ENCODE assay signal across 8 cellular contexts in the genomic region with DNA sequence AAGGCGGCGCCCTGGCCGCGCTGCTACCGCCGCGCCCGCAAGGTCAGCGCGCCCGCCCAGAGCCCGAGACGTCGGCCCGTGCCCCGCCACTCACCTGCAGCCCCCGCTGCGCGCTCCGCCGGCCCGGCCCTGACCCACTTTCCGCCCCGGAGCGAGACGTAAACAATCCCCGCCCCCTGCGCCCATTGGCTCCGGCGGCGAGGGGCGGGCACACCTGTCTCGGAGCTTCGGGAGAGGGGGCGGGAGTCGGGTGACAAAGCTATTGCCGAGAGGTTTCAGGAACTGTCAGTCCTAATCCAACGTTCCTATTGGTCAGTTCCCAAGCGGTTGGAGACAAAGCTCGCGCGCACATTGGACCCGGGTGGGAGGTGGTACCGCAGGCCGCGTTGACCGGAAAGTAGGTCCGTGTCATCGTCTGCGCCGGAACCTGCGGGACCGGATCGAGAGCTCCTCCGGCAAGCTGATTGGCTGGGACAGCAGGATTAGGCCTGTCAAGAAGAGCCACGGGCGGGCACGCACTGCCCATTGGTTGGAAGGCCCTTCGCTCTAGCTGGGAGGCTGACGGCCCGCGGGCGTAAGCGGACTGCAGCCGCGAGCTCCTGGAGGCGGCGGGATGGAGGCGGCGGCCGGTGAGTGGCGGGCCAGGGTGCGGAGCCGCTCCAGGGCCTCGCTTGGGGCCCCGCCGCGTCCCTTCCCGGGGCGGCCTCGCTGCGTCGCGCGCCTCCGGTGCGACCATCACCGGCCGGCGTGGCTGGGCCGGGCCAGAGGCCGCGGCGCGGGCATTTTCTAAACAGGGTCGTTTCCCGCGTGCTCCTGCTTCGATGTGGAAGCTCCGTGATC.
DNase-seq lines count a peak whose midpoint lies in the region; ATAC-seq and FAIRE-seq lines count a peak whose summit lies in the region.

A gene with protein sequence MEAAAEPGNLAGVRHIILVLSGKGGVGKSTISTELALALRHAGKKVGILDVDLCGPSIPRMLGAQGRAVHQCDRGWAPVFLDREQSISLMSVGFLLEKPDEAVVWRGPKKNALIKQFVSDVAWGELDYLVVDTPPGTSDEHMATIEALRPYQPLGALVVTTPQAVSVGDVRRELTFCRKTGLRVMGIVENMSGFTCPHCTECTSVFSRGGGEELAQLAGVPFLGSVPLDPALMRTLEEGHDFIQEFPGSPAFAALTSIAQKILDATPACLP (plus strand): TSS at position 553 of the 840 bp plus-strand sequence. CDS start 61 bp downstream, at position 614.
A gene (minus strand): TSS at position 164 of the 840 bp plus-strand sequence. CDS start 1,088 bp downstream, outside the sequence.

- peak; percentile 72 for ATAC-seq in GM21367 (IDR thresholded peaks at IDR 0.05; ENCODE audit: unreplicated experiment)
- peak; percentile 84 for ATAC-seq in effector memory CD8-positive, alpha-beta T cell (replicated peaks)

- H3K4me3 Mint-ChIP-seq in effector memory CD8-positive, alpha-beta T cell: peak within 1 kb of the TSS; percentile 88 to 89

- peaks cover 42% of the 10 kb centered on the region for H3K36me3 Mint-ChIP-seq in effector memory CD8-positive, alpha-beta T cell (ENCODE audit: insufficient read depth)

- no peaks in the 10 kb centered on the region for H3K27me3 Mint-ChIP-seq in effector memory CD8-positive, alpha-beta T cell

- H3K4me1 Mint-ChIP-seq in effector memory CD8-positive, alpha-beta T cell (ENCODE audit: low read depth in 2 of 2): peaks cover 19 to 21% of the 10 kb centered on the region in 2 donors

- FAIRE-seq in HTR-8/SVneo (lab: Jason Lieb, UNC): peak; percentile 99

- DNase-seq in COLO829 (ENCODE audit: low spot score) (peak; percentile 99), HTR-8/SVneo (ENCODE audit: insufficient read length, low spot score) (peak; percentile 99), NOMO-1 treated with dmso at 0.1 percent for 144 hours (lab: John Stamatoyannopoulos, UW; ENCODE audit: unreplicated experiment) (peak; percentile 99), medulla oblongata (ENCODE audit: extremely low spot score) (peak; percentile 100)
- peak; percentile 83 to 97 (median 95) for DNase-seq in activated CD8-positive, alpha-beta memory T cell treated with anti-CD3 and anti-CD28 coated beads for 48 hours (ENCODE audit: low read depth in 2 of 3, low spot score in 2 of 3)
- peak; percentile 92 to 95 (median 95) for DNase-seq in effector memory CD8-positive, alpha-beta T cell
- peak; percentile 98 for DNase-seq in stimulated activated CD8-positive, alpha-beta memory T cell treated with anti-CD3 and anti-CD28 coated beads, Interleukin-12 subunit alpha, Interleukin-12 subunit beta, amount 100 ng/mL, for 1 hour (ENCODE audit: low read depth)

- H3K27ac Mint-ChIP-seq in effector memory CD8-positive, alpha-beta T cell: peak within 1 kb of the TSS; percentile 88 to 94

- H3K9me3 Mint-ChIP-seq in effector memory CD8-positive, alpha-beta T cell: no peaks in the 10 kb centered on the region

Comparison
In these comparisons a context has a peak if more than half of its experiments do, and no peak if none do; other contexts are left out.
1. Peak in every context shown above with its lines: DNase-seq and ATAC-seq.